Comparison of ENCODE assay signal across 29 cellular contexts in genomic region chr11:41437006-41437405, GRCh38. TPM values are rescaled to one million over a fixed set of nuclear protein-coding genes. Genes with fewer than 3 reads are reported as not detected.
DNase-seq lines count a peak whose midpoint lies in the region; ATAC-seq, FAIRE-seq and TF ChIP-seq lines count a peak whose summit lies in the region.
"Had no signal": no experiment of that assay in that cellular context is flagged by ENCODE, and none has a peak within 500 bp of the region (broad histone marks: within the 10 kb centered on the region; RNA-seq: fewer than 3 reads in every experiment).

No MANE protein-coding gene starts in this region.

- no peak overlapping the region for H3K18ac ChIP-seq in mesenchymal stem cell (ENCODE audit: low read depth in 1 of 2, low read length in 2 of 2)

- no peak overlapping the region for H3K23ac ChIP-seq in mesenchymal stem cell (ENCODE audit: low read length in 2 of 2)

- no peak overlapping the region for H2AK5ac ChIP-seq in mesenchymal stem cell (ENCODE audit: low read length, severe bottlenecking)

- no peak overlapping the region for H3K4ac ChIP-seq in mesenchymal stem cell (ENCODE audit: low read depth in 1 of 2, low read length in 2 of 2)

- intact Hi-C loops in left colon (cut with DNase I, micrococcal nuclease) = no loop called here

- H2BK15ac ChIP-seq in mesenchymal stem cell (ENCODE audit: low read depth, poor library complexity, severe bottlenecking) = no peak overlapping the region

- H3K4me3 ChIP-seq in small intestine (ENCODE audit: low read depth in 1 of 2, low read length in 2 of 2) (no peak overlapping the region), mesenchymal stem cell (ENCODE audit: insufficient read depth in 1 of 2, low read depth in 1 of 2, low read length in 2 of 2) (no peak overlapping the region)
- H3K4me3 ChIP-seq: BLaER1, GM12878 had no signal

- no peaks in the 10 kb centered on the region for H3K9me3 ChIP-seq in small intestine (ENCODE audit: control insufficient read depth, low read depth)
- H3K9me3 ChIP-seq in mesenchymal stem cell (ENCODE audit: control insufficient read depth, low read length) = no peaks in the 10 kb centered on the region
- H3K9me3 ChIP-seq: BE2C, BLaER1 had no signal

- peaks cover 2 to 5% of the 10 kb centered on the region in 2 donors for H3K4me1 ChIP-seq in small intestine (ENCODE audit: control insufficient read depth in 2 of 2, insufficient read depth in 1 of 2, low read depth in 1 of 2, low read length in 1 of 2)
- no peaks in the 10 kb centered on the region for H3K4me1 ChIP-seq in mesenchymal stem cell (ENCODE audit: control insufficient read depth, insufficient read depth, low read depth, low read length)
- H3K4me1 ChIP-seq: BE2C, BLaER1 had no signal

- DNase-seq in GM12892 (ENCODE audit: insufficient read length) (no peak), HT-29 (ENCODE audit: low spot score) (peak; percentile 18), left colon (no peak), small intestine (peak; percentile 90), mesenchymal stem cell (no peak), superior temporal gyrus (ENCODE audit: extremely low spot score) (no peak)
- DNase-seq: 8988T; ACHN; BE2C; C1 segment of cervical spinal cord; CD4-positive, alpha-beta memory T cell; CD4-positive, CD25-positive, alpha-beta regulatory T cell; CD8-positive, alpha-beta memory T cell; COR-L47; DMS 273 treated with DMSO at 0.1 percent for 48 hours; DMS153; DMS53; DMS79; DND-41; EL; GDM1 had no signal

- H3K27me3 ChIP-seq in small intestine (ENCODE audit: control insufficient read depth in 2 of 2, insufficient read depth in 2 of 2, low read length in 2 of 2) (no peaks in the 10 kb centered on the region), mesenchymal stem cell (ENCODE audit: control insufficient read depth in 1 of 2, insufficient read depth in 1 of 2, low read length in 2 of 2) (no peaks in the 10 kb centered on the region)
- H3K27me3 ChIP-seq: BE2C, BLaER1 had no signal

- H3K36me3 ChIP-seq in small intestine (ENCODE audit: control insufficient read depth in 2 of 2, insufficient read depth in 2 of 2, low read length in 2 of 2) = no peaks in the 10 kb centered on the region
- H3K36me3 ChIP-seq in mesenchymal stem cell (ENCODE audit: control insufficient read depth in 1 of 2, insufficient read depth in 2 of 2, low read depth in 1 of 2, low read length in 2 of 2) = no peaks in the 10 kb centered on the region
- H3K36me3 ChIP-seq: BE2C, BLaER1 had no signal

- peak overlapping the region in 1 of 2 donors; percentile 61 for H3K27ac ChIP-seq in small intestine (ENCODE audit: low read depth in 1 of 2, low read length in 1 of 2)
- no peak overlapping the region for H3K27ac ChIP-seq in mesenchymal stem cell (ENCODE audit: low read length, poor library complexity, severe bottlenecking)
- H3K27ac ChIP-seq: BLaER1 had no signal

- H3K14ac ChIP-seq in mesenchymal stem cell (ENCODE audit: low read length in 2 of 2) = no peak overlapping the region

- no peak overlapping the region for H2AFZ ChIP-seq in mesenchymal stem cell (ENCODE audit: low read depth, low read length)

- H3K79me1 ChIP-seq in mesenchymal stem cell (replicated peaks; ENCODE audit: low read length, poor library complexity, severe bottlenecking) = no peaks in the 10 kb centered on the region

- no peak overlapping the region for H2BK5ac ChIP-seq in mesenchymal stem cell (ENCODE audit: low read depth, low read length, poor library complexity, severe bottlenecking)

- H4K91ac ChIP-seq in mesenchymal stem cell (ENCODE audit: low read length) = no peak overlapping the region

- no peak overlapping the region for H3K9ac ChIP-seq in mesenchymal stem cell (ENCODE audit: low read length)
- H3K9ac ChIP-seq: BLaER1 had no signal

- FAIRE-seq in GM12892 (lab: Jason Lieb, UNC) (peak; percentile 14), small intestine (lab: Jason Lieb, UNC) (peak; percentile 59)
- FAIRE-seq: A204.1, GM12878, GM19239 had no signal

- TF ChIP-seq POLR2A in GM12892 (IDR thresholded peaks at IDR 0.05; ENCODE audit: low read depth, low read length) = no peak

- H2BK12ac ChIP-seq in mesenchymal stem cell (ENCODE audit: low read length in 2 of 2) = no peak overlapping the region

- H3K4me2 ChIP-seq in mesenchymal stem cell (ENCODE audit: low read length, poor library complexity, severe bottlenecking) = no peak overlapping the region
- H3K4me2 ChIP-seq: BLaER1 had no signal

- peak; percentile 78 for ATAC-seq in left colon
- ATAC-seq in GM19328 (IDR thresholded peaks at IDR 0.05; ENCODE audit: unreplicated experiment) = no peak
- ATAC-seq: GM12878 had no signal

- no peak overlapping the region for H4K8ac ChIP-seq in mesenchymal stem cell (ENCODE audit: low read length)

- WGBS in small intestine, 3 donors = 16 to 64% (median 25%) methylated on average over 2 of the region's 2 CpGs
- WGBS in mesenchymal stem cell = 74% methylated on average over 2 of the region's 2 CpGs

- no peak overlapping the region for H2BK120ac ChIP-seq in mesenchymal stem cell (ENCODE audit: low read depth, low read length)

RNA-seq across cellular contexts. Expression of gene LRRC4C, which starts 22.4 kb away (rescaled TPM):
- 0.15 TPM for polyA plus RNA-seq in GM12892 (2012; ENCODE audit: missing spikeins)
- total RNA-seq in HT-29 (2014; rRNA removed; shearing (Covaris generic)) = not detected in 2 replicates
- under 1 TPM; 0.31 to 0.42 TPM for total RNA-seq in left colon
- 1 to 10 TPM in 1 of 3 donors, not detected in 2; 1.4 TPM for polyA plus RNA-seq in small intestine
- 4.1 TPM for polyA plus RNA-seq in mesenchymal stem cell (2013, experiment 1 of 2)
- polyA plus RNA-seq in mesenchymal stem cell (2013, experiment 2 of 2) = 3.6 TPM
- total RNA-seq: CD4-positive, alpha-beta memory T cell; CD4-positive, CD25-positive, alpha-beta regulatory T cell; CD8-positive, alpha-beta memory T cell; Daoy; G401; GM12878 had no signal
- polyA plus RNA-seq: CD14-positive monocyte; CD4-positive, alpha-beta memory T cell; CD4-positive, CD25-positive, alpha-beta regulatory T cell; CD8-positive, alpha-beta memory T cell had no signal

Comparison
In these comparisons a context has a peak if more than half of its experiments do, and no peak if none do; other contexts are left out.
1. DNase-seq: peak in HT-29 (single experiment) and small intestine (single experiment); none in GM12892 (single experiment), left colon (0 of 2), mesenchymal stem cell (single experiment) and superior temporal gyrus (single experiment).